ENCODE assay signal across 16 cellular contexts in genomic region chr22:40036126-40036525, GRCh38. TPM values are rescaled to one million over a fixed set of nuclear protein-coding genes. Genes with fewer than 3 reads are reported as not detected.
"Had no signal": no experiment of that assay in that cellular context is flagged by ENCODE, and none has a peak within 500 bp of the region (broad histone marks: within the 10 kb centered on the region; RNA-seq: fewer than 3 reads in every experiment).

No MANE protein-coding gene starts in this region.

- H3K9ac ChIP-seq: neural progenitor cell, parathyroid adenoma had no signal

- H3K27me3 ChIP-seq: right atrium auricular region, right lobe of liver, suprapubic skin, tibial nerve, uterus had no signal

- H3K27ac ChIP-seq: left lung, lower lobe of right lung, neural progenitor cell, neutrophil, parathyroid adenoma, right atrium auricular region, right lobe of liver, spleen, suprapubic skin, uterus had no signal

- H3K4me1 ChIP-seq: neural progenitor cell, parathyroid adenoma, right lobe of liver, uterus had no signal

- H3K9me3 ChIP-seq: left lung, lower lobe of right lung, neutrophil, right atrium auricular region, right lobe of liver, spleen, suprapubic skin, tibial nerve, uterus had no signal

- H3K4me3 ChIP-seq: left lung, lower lobe of right lung, neural progenitor cell, right atrium auricular region, right lobe of liver, spleen, suprapubic skin, tibial nerve, uterus had no signal

- DNase-seq: kidney, mammary epithelial cell had no signal

- H3K4me2 ChIP-seq: neural progenitor cell had no signal

- H2AFZ ChIP-seq: neural progenitor cell, parathyroid adenoma had no signal

- H3K36me3 ChIP-seq: left lung, lower lobe of right lung, neural progenitor cell, neutrophil, right atrium auricular region, right lobe of liver, spleen, suprapubic skin, tibial nerve, uterus had no signal

- H3K79me2 ChIP-seq: parathyroid adenoma had no signal

RNA-seq across cellular contexts. Expression of gene FAM83F, which starts 41.4 kb away (rescaled TPM):
- total RNA-seq: osteocyte, pulmonary artery endothelial cell had no signal
- polyA plus RNA-seq: immature natural killer cell had no signal
